Comparison of ENCODE assay signal across 19 cellular contexts in the genomic region with DNA sequence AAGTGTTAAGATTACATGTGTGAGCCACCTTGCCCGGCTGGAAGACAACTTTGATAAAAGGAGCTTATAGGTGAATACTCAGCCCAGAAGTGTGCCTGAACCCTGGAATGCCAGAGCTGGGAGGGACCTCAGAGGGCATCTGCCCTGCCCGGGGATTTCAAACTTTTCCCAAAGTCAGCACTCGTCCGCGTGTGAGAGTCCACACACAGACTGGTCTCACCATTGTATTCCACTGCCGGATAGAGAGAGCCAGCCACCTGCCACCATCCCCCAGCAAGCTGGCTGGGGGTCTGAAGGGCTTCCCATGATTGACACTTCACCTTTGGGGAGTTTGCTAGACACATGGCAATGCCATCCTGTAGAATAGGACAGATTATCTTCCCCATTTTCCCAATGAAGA.
"Had no signal": no experiment of that assay in that cellular context is flagged by ENCODE, and none has a peak within 500 bp of the region (broad histone marks: within the 10 kb centered on the region; RNA-seq: fewer than 3 reads in every experiment).

No MANE protein-coding gene starts in this region.

- H3K4me1 ChIP-seq: foreskin keratinocyte, left lung, lower lobe of right lung had no signal

- ATAC-seq: foreskin keratinocyte, gastroesophageal sphincter, heart left ventricle, left lung, left ventricle myocardium superior, lower lobe of right lung, mucosa of descending colon had no signal

- H2AFZ ChIP-seq: hepatocyte had no signal

- H3K36me3 ChIP-seq: esophagus muscularis mucosa, gastroesophageal sphincter, heart left ventricle, left lung, lower lobe of right lung had no signal

- H3K27me3 ChIP-seq: dorsolateral prefrontal cortex, gastroesophageal sphincter, heart left ventricle, hepatocyte, left lung had no signal

- H3K4me3 ChIP-seq: coronary artery, dorsolateral prefrontal cortex, esophagus muscularis mucosa, gastroesophageal sphincter, heart left ventricle, hepatocyte, left lung, lower lobe of right lung, mucosa of descending colon had no signal

- H3K27ac ChIP-seq: coronary artery, dorsolateral prefrontal cortex, esophagus muscularis mucosa, foreskin keratinocyte, gastroesophageal sphincter, heart left ventricle, hepatocyte, left lung, lower lobe of right lung had no signal

- H3K9me3 ChIP-seq: esophagus muscularis mucosa, gastroesophageal sphincter, heart left ventricle, left lung, lower lobe of right lung, mucosa of descending colon had no signal

- H3K4me2 ChIP-seq: hepatocyte had no signal

- DNase-seq: dermis blood vessel endothelial cell; effector CD4-positive, alpha-beta T cell; effector memory CD4-positive, alpha-beta T cell; foreskin keratinocyte; heart left ventricle; hypothalamus; immature natural killer cell; islet precursor cell; left cardiac atrium; left lung; left ventricle myocardium superior; lower lobe of right lung; mesenchymal stem cell; mucosa of descending colon had no signal
